ENCODE assay signal across 1 cellular context in the genomic region with DNA sequence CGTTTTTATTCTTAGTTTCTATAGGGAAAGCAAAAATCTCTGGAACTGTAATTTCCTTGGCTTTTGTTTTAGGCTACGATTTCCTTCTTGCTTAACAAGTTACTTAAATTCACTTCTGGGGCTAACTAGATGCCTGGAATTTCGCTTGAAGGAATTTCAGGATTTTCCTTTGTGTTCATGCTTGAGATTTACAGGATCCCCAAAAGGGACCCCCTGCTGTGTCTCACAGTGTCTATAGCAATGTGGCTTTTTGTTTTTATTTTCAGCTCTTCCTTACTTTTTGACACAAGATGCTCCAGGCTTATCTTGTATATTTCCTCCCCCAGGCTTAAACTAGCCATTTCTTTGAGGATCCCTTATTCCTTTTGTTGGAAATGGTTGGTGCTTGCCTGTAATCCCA.
TF ChIP-seq lines count a peak whose summit lies in the region.

No MANE protein-coding gene starts in this region.

TF ChIP-seq in H1, 55 proteins besides CTCF, POLR2A, EP300 and RAD21 (continued from another document):
- TF ChIP-seq, protein P1, sequence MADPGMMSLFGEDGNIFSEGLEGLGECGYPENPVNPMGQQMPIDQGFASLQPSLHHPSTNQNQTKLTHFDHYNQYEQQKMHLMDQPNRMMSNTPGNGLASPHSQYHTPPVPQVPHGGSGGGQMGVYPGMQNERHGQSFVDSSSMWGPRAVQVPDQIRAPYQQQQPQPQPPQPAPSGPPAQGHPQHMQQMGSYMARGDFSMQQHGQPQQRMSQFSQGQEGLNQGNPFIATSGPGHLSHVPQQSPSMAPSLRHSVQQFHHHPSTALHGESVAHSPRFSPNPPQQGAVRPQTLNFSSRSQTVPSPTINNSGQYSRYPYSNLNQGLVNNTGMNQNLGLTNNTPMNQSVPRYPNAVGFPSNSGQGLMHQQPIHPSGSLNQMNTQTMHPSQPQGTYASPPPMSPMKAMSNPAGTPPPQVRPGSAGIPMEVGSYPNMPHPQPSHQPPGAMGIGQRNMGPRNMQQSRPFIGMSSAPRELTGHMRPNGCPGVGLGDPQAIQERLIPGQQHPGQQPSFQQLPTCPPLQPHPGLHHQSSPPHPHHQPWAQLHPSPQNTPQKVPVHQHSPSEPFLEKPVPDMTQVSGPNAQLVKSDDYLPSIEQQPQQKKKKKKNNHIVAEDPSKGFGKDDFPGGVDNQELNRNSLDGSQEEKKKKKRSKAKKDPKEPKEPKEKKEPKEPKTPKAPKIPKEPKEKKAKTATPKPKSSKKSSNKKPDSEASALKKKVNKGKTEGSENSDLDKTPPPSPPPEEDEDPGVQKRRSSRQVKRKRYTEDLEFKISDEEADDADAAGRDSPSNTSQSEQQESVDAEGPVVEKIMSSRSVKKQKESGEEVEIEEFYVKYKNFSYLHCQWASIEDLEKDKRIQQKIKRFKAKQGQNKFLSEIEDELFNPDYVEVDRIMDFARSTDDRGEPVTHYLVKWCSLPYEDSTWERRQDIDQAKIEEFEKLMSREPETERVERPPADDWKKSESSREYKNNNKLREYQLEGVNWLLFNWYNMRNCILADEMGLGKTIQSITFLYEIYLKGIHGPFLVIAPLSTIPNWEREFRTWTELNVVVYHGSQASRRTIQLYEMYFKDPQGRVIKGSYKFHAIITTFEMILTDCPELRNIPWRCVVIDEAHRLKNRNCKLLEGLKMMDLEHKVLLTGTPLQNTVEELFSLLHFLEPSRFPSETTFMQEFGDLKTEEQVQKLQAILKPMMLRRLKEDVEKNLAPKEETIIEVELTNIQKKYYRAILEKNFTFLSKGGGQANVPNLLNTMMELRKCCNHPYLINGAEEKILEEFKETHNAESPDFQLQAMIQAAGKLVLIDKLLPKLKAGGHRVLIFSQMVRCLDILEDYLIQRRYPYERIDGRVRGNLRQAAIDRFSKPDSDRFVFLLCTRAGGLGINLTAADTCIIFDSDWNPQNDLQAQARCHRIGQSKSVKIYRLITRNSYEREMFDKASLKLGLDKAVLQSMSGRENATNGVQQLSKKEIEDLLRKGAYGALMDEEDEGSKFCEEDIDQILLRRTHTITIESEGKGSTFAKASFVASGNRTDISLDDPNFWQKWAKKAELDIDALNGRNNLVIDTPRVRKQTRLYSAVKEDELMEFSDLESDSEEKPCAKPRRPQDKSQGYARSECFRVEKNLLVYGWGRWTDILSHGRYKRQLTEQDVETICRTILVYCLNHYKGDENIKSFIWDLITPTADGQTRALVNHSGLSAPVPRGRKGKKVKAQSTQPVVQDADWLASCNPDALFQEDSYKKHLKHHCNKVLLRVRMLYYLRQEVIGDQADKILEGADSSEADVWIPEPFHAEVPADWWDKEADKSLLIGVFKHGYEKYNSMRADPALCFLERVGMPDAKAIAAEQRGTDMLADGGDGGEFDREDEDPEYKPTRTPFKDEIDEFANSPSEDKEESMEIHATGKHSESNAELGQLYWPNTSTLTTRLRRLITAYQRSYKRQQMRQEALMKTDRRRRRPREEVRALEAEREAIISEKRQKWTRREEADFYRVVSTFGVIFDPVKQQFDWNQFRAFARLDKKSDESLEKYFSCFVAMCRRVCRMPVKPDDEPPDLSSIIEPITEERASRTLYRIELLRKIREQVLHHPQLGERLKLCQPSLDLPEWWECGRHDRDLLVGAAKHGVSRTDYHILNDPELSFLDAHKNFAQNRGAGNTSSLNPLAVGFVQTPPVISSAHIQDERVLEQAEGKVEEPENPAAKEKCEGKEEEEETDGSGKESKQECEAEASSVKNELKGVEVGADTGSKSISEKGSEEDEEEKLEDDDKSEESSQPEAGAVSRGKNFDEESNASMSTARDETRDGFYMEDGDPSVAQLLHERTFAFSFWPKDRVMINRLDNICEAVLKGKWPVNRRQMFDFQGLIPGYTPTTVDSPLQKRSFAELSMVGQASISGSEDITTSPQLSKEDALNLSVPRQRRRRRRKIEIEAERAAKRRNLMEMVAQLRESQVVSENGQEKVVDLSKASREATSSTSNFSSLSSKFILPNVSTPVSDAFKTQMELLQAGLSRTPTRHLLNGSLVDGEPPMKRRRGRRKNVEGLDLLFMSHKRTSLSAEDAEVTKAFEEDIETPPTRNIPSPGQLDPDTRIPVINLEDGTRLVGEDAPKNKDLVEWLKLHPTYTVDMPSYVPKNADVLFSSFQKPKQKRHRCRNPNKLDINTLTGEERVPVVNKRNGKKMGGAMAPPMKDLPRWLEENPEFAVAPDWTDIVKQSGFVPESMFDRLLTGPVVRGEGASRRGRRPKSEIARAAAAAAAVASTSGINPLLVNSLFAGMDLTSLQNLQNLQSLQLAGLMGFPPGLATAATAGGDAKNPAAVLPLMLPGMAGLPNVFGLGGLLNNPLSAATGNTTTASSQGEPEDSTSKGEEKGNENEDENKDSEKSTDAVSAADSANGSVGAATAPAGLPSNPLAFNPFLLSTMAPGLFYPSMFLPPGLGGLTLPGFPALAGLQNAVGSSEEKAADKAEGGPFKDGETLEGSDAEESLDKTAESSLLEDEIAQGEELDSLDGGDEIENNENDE (IDR thresholded peaks at IDR 0.05; ENCODE audit: insufficient replicate concordance, low read length): peak; percentile 86
